2 cellular contexts compared by ENCODE assay signal in genomic region chr2:11103984-11104793, GRCh38.
A peak's percentile ranks its signal among the peaks of the same experiment; 100 is the strongest.
TF ChIP-seq lines count a peak whose summit lies in the region.

No MANE protein-coding gene starts in this region.

TF ChIP-seq in IMR-90, 13 proteins besides CTCF, POLR2A, EP300 and RAD21:
- TF ChIP-seq FOS (IDR thresholded peaks at IDR 0.05; ENCODE audit: low read depth, low read length) = no peak
- TF ChIP-seq MAZ (IDR thresholded peaks at IDR 0.05; ENCODE audit: borderline replicate concordance, low read depth, low read length) = no peak
- no peak for TF ChIP-seq RFX5 (IDR thresholded peaks at IDR 0.05; ENCODE audit: low read depth, low read length)
- no peak for TF ChIP-seq MXI1 (IDR thresholded peaks at IDR 0.05; ENCODE audit: borderline replicate concordance, low read depth, low read length)
- no peak for TF ChIP-seq ELK1 (IDR thresholded peaks at IDR 0.05; ENCODE audit: borderline replicate concordance, low read depth, low read length)
- TF ChIP-seq CEBPB (IDR thresholded peaks at IDR 0.05; ENCODE audit: low read depth, low read length) = no peak
- no peak for TF ChIP-seq MAFK (IDR thresholded peaks at IDR 0.05; ENCODE audit: low read depth, low read length)
- TF ChIP-seq USF2 (IDR thresholded peaks at IDR 0.05; ENCODE audit: low read depth, low read length) = no peak
- no peak for TF ChIP-seq BHLHE40 (IDR thresholded peaks at IDR 0.05; ENCODE audit: low read depth, low read length)
- no peak for TF ChIP-seq SMC3 (IDR thresholded peaks at IDR 0.05; ENCODE audit: low read depth, low read length)
- TF ChIP-seq CHD1 (IDR thresholded peaks at IDR 0.05; ENCODE audit: low read depth, low read length) = no peak
- no peak for TF ChIP-seq NFE2L2 (IDR thresholded peaks at IDR 0.05; ENCODE audit: low read depth, low read length)
- no peak for TF ChIP-seq RCOR1 (IDR thresholded peaks at IDR 0.05; ENCODE audit: insufficient replicate concordance, low read length)

TF ChIP-seq in GM12878, 131 proteins besides CTCF, POLR2A, EP300 and RAD21 (continues in another document):
- TF ChIP-seq EGR1 (IDR thresholded peaks at IDR 0.05; ENCODE audit: borderline replicate concordance in 1 of 2, low read depth in 2 of 2, low read length in 2 of 2) = no peak
- TF ChIP-seq KAT2A (conservative IDR thresholded peaks at IDR 0.05; ENCODE audit: control insufficient read depth, low read depth, low read length) = no peak
- no peak for TF ChIP-seq ZBTB4 (CRISPR knock-in tag; IDR thresholded peaks at IDR 0.05)
- no peak for TF ChIP-seq HDAC2 (IDR thresholded peaks at IDR 0.05)
- no peak for TF ChIP-seq JUNB (IDR thresholded peaks at IDR 0.05)
- TF ChIP-seq SMAD5 (IDR thresholded peaks at IDR 0.05; ENCODE audit: low read depth) = no peak
- no peak for TF ChIP-seq ZNF24 (IDR thresholded peaks at IDR 0.05)
- no peak for TF ChIP-seq DPF2 (IDR thresholded peaks at IDR 0.05)
- no peak for TF ChIP-seq CHD4 (IDR thresholded peaks at IDR 0.05)
- TF ChIP-seq SUPT20H (IDR thresholded peaks at IDR 0.05; ENCODE audit: borderline replicate concordance, control insufficient read depth, low read depth, low read length) = peak; percentile 80
- no peak for TF ChIP-seq PAX8 (IDR thresholded peaks at IDR 0.05)
- no peak for TF ChIP-seq IRF5 (IDR thresholded peaks at IDR 0.05; ENCODE audit: borderline replicate concordance)
- TF ChIP-seq CBX5 (IDR thresholded peaks at IDR 0.05; ENCODE audit: low read depth) = no peak
- peak; percentile 97 for TF ChIP-seq SKIL (IDR thresholded peaks at IDR 0.05; ENCODE audit: low read depth, poor library complexity, severe bottlenecking)
- TF ChIP-seq ATF3 (IDR thresholded peaks at IDR 0.05; ENCODE audit: borderline replicate concordance, extremely low read depth, low read depth, low read length) = peak; percentile 84; the same call in 1 of the 2 replicates
- no peak for TF ChIP-seq MYB (IDR thresholded peaks at IDR 0.05; ENCODE audit: borderline replicate concordance, low read depth, low read length)
- TF ChIP-seq MTA3 (IDR thresholded peaks at IDR 0.05; ENCODE audit: borderline replicate concordance, low read length) = 0 out of 2 replicates have a peak, but pooled peaks have one; percentile 26
- TF ChIP-seq CUX1 (IDR thresholded peaks at IDR 0.05; ENCODE audit: insufficient replicate concordance, low read depth, low read length) = no peak
- TF ChIP-seq SREBF2 (IDR thresholded peaks at IDR 0.05; ENCODE audit: low read length) = no peak
- TF ChIP-seq RUNX3 (IDR thresholded peaks at IDR 0.05; ENCODE audit: low read length) = peak; percentile 90
- no peak for TF ChIP-seq NR2C2 (IDR thresholded peaks at IDR 0.05; ENCODE audit: borderline replicate concordance, control insufficient read depth, insufficient read length, low read depth)
- peak; percentile 24 for TF ChIP-seq MYC (IDR thresholded peaks at IDR 0.05; ENCODE audit: insufficient read depth, insufficient read length, insufficient replicate concordance, low read length, severe bottlenecking)
- no peak for TF ChIP-seq TCF12 (IDR thresholded peaks at IDR 0.05; ENCODE audit: low read depth, low read length)
- TF ChIP-seq PML (IDR thresholded peaks at IDR 0.05; ENCODE audit: low read length) = no peak
- TF ChIP-seq HSF1 (IDR thresholded peaks at IDR 0.05; ENCODE audit: low read depth, low read length) = no peak
- TF ChIP-seq E2F8 (IDR thresholded peaks at IDR 0.05; ENCODE audit: low read depth, partially characterized antibody) = no peak
- TF ChIP-seq E4F1 (IDR thresholded peaks at IDR 0.05; ENCODE audit: borderline replicate concordance, partially characterized antibody) = no peak
- TF ChIP-seq SIN3A (IDR thresholded peaks at IDR 0.05; ENCODE audit: low read depth, low read length) = no peak
- no peak for TF ChIP-seq USF2 (IDR thresholded peaks at IDR 0.05; ENCODE audit: borderline replicate concordance, low read depth, low read length)
- no peak for TF ChIP-seq MAX (IDR thresholded peaks at IDR 0.05; ENCODE audit: low read depth, low read length)
- TF ChIP-seq STAT1 (conservative IDR thresholded peaks at IDR 0.05) = no peak
- TF ChIP-seq HDGF (IDR thresholded peaks at IDR 0.05) = no peak
